8 cellular contexts compared by ENCODE assay signal in the genomic region with DNA sequence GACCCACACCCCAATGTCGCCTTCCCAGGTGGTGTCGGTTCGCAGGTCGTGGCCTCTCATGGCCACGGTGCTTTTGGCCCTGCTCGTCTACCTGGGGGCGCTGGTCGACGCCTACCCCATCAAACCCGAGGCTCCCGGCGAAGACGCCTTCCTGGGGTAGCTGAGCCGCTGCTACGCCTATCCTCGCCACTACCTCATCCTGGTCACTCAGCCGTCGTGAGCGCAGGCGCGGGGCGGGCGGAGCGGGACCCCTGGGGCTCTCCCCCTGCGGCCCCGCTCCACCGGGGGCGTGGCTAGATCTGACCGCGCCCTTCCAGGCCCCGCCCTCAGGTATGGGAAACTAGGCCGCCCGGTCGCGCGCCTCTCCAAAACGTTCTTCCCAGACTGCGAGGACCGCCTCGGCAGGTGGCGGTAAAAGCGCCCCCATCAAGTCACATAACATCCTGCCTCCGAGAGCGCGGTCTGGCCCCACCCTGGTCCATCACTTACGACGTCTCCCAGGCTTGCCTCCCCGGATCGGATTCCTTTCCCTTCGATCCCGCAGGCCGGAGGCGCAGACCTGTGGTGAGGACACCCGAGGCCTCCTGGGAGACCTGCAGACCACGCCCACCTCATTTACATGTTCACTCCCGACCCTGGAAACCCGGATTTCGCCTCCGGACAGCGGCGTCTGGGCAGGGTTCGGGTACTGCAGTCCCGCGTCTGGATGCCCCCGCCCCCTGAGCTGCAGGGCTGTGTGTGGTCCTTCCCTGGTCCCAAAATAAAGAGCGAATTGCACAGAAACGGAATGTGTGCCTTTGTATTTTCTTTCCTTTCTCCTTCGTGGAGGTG.
DNase-seq lines count a peak whose midpoint lies in the region; ATAC-seq, FAIRE-seq and TF ChIP-seq lines count a peak whose summit lies in the region.

No MANE protein-coding gene starts in this region.

- WGBS in pancreas, 2 donors = 2 to 4% methylated on average over 68 of the region's 68 CpGs

- peak; percentile 35 for ATAC-seq in activated T-helper 17 cell treated with anti-CD3 and anti-CD28 coated beads, Interleukin-2, amount 50 U/mL, for 72 hours (replicated peaks)
- ATAC-seq in pancreas (peak; percentile 83 to 93 (median 86)), GM18517 (IDR thresholded peaks at IDR 0.05; ENCODE audit: unreplicated experiment) (no peak), GM19351 (IDR thresholded peaks at IDR 0.05; ENCODE audit: unreplicated experiment) (no peak)

- no peaks in the 10 kb centered on the region for H3K36me3 Mint-ChIP-seq in activated T-helper 17 cell treated with anti-CD3 and anti-CD28 coated beads, Interleukin-2, amount 50 U/mL, for 72 hours (ENCODE audit: low read depth)

- peak overlapping the region; percentile 74 for H3K4me3 Mint-ChIP-seq in activated T-helper 17 cell treated with anti-CD3 and anti-CD28 coated beads, Interleukin-2, amount 50 U/mL, for 72 hours

- H3K9me3 Mint-ChIP-seq in activated T-helper 17 cell treated with anti-CD3 and anti-CD28 coated beads, Interleukin-2, amount 50 U/mL, for 72 hours = no peaks in the 10 kb centered on the region

- no peaks in the 10 kb centered on the region for H3K36me3 ChIP-seq in pancreas

- H3K4me1 Mint-ChIP-seq in activated T-helper 17 cell treated with anti-CD3 and anti-CD28 coated beads, Interleukin-2, amount 50 U/mL, for 72 hours = peaks cover 14% of the 10 kb centered on the region

- peaks cover 32% of the 10 kb centered on the region for H3K27me3 Mint-ChIP-seq in activated T-helper 17 cell treated with anti-CD3 and anti-CD28 coated beads, Interleukin-2, amount 50 U/mL, for 72 hours

- H3K4me3 ChIP-seq in pancreas = peak overlapping the region; percentile 18 to 60 (median 42)

- intact Hi-C loops in head of caudate nucleus (cut with DNase I) = no loop called here
- intact Hi-C loops in pancreas (cut with DNase I) = loop anchor here in 1 of 3 donors (10.0 kb wide), 1 partner anchor 183 kb away; a partner anchor contains a TSS

- H3K27me3 ChIP-seq in pancreas = no peaks in the 10 kb centered on the region

- H3K4me1 ChIP-seq in pancreas = peaks cover 0 to 13% (median 0%) of the 10 kb centered on the region in 3 donors

- H3K27ac Mint-ChIP-seq in activated T-helper 17 cell treated with anti-CD3 and anti-CD28 coated beads, Interleukin-2, amount 50 U/mL, for 72 hours = no peak overlapping the region

- DNase-seq in ELF-1 (ENCODE audit: low read depth, low spot score) = peak; percentile 98
- DNase-seq in NCI-H146 treated with DMSO at 0.1 percent for 48 hours (lab: John Stamatoyannopoulos, UW; ENCODE audit: unreplicated experiment) = peak; percentile 64
- peak; percentile 13 to 82 (median 54) for DNase-seq in head of caudate nucleus
- peak; percentile 94 to 98 (median 96) for DNase-seq in pancreas
- DNase-seq in activated gamma-delta T cell treated with Interleukin-2 at 50 U/mL for 16 hours = no peak

- no peak for FAIRE-seq in pancreas (lab: Jason Lieb, UNC)

- TF ChIP-seq CTCF in pancreas (IDR thresholded peaks at IDR 0.05) = no peak

- H3K27ac ChIP-seq in pancreas = peak overlapping the region; percentile 61 to 98 (median 84)

- no peaks in the 10 kb centered on the region for H3K9me3 ChIP-seq in pancreas

Comparison
In these comparisons a context has a peak if more than half of its experiments do, and no peak if none do; other contexts are left out.
1. ATAC-seq: peak in activated T-helper 17 cell treated with anti-CD3 and anti-CD28 coated beads, Interleukin-2, amount 50 U/mL, for 72 hours (single experiment) and pancreas (4 of 4); none in GM18517 (single experiment) and GM19351 (single experiment).